In genomic region chr13:58991826-58992477, GRCh38 we compare ENCODE assay signal across 21 cellular contexts.
"Had no signal": no experiment of that assay in that cellular context is flagged by ENCODE, and none has a peak within 500 bp of the region (broad histone marks: within the 10 kb centered on the region; RNA-seq: fewer than 3 reads in every experiment).

No MANE protein-coding gene starts in this region.

- H3K4me3 Mint-ChIP-seq: activated T-cell treated with anti-CD3 and anti-CD28 coated beads, Interleukin-2, amount 50 U/mL, for 4 hours; central memory CD8-positive, alpha-beta T cell; effector memory CD8-positive, alpha-beta T cell; naive B cell; stimulated activated naive B cell treated with anti-CD40 and anti-IgM and Interleukin-4, amounts not matched to agents 10 μg/mL and 1 μg/mL and 100 μg/mL, for 72 hours had no signal

- H3K27me3 Mint-ChIP-seq: central memory CD8-positive, alpha-beta T cell; effector memory CD8-positive, alpha-beta T cell; naive B cell; stimulated activated naive B cell treated with anti-CD40 and anti-IgM and Interleukin-4, amounts not matched to agents 10 μg/mL and 1 μg/mL and 100 μg/mL, for 72 hours had no signal

- H3K4me3 ChIP-seq: body of pancreas, lung, right atrium auricular region, spleen had no signal

- H3K27ac ChIP-seq: body of pancreas, neutrophil, right atrium auricular region, spleen had no signal

- H3K27ac Mint-ChIP-seq: activated naive CD4-positive, alpha-beta T cell treated with anti-CD3 and anti-CD28 coated beads, Interleukin-2, amount 50 U/mL, for 72 hours; effector memory CD8-positive, alpha-beta T cell; naive B cell; stimulated activated naive B cell treated with anti-CD40 and anti-IgM and Interleukin-4, amounts not matched to agents 10 μg/mL and 1 μg/mL and 100 μg/mL, for 72 hours had no signal

- H3K36me3 Mint-ChIP-seq: activated naive CD4-positive, alpha-beta T cell treated with anti-CD3 and anti-CD28 coated beads, Interleukin-2, amount 50 U/mL, for 72 hours; naive B cell; stimulated activated naive B cell treated with anti-CD40 and anti-IgM and Interleukin-4, amounts not matched to agents 10 μg/mL and 1 μg/mL and 100 μg/mL, for 72 hours had no signal

- H3K36me3 ChIP-seq: neutrophil, right atrium auricular region, spleen had no signal

- ATAC-seq: activated naive CD4-positive, alpha-beta T cell treated with anti-CD3 and anti-CD28 coated beads, Interleukin-2, amount 50 U/mL, for 72 hours; activated T-cell treated with anti-CD3 and anti-CD28 coated beads, Interleukin-2, amount 50 U/mL, for 4 hours; body of pancreas; effector memory CD8-positive, alpha-beta T cell; left cardiac atrium; stimulated activated naive B cell treated with anti-CD40 and anti-IgM and Interleukin-4, amounts not matched to agents 10 μg/mL and 1 μg/mL and 100 μg/mL, for 72 hours had no signal

- H3K9me3 Mint-ChIP-seq: stimulated activated naive B cell treated with anti-CD40 and anti-IgM and Interleukin-4, amounts not matched to agents 10 μg/mL and 1 μg/mL and 100 μg/mL, for 72 hours had no signal

- DNase-seq: activated CD4-positive, alpha-beta T cell treated with anti-CD3 and anti-CD28 coated beads, Interleukin-2, amount 50 U/mL, for 4 hours; activated CD4-positive, CD25-positive, alpha-beta regulatory T cell; activated effector memory CD4-positive, alpha-beta T cell treated with anti-CD3 and anti-CD28 coated beads, Interleukin-2, amount 50 U/mL, for 16 hours; activated T-cell treated with anti-CD3 and anti-CD28 coated beads, Interleukin-2, amount 50 U/mL, for 4 hours; amniotic stem cell; body of pancreas; cortex of kidney; effector memory CD8-positive, alpha-beta T cell; hypothalamus; left cardiac atrium; naive B cell; spleen; stimulated activated CD4-positive, alpha-beta T cell treated with anti-CD3 and anti-CD28 coated beads, Interleukin-1b, Interleukin-23, amount 100 ng/mL, for 48 hours; stimulated activated naive B cell treated with anti-CD40 and anti-IgM and Interleukin-4, amounts not matched to agents 10 μg/mL and 1 μg/mL and 100 μg/mL, for 72 hours; substantia nigra; trophoblast cell had no signal

- H3K4me1 ChIP-seq: body of pancreas, right atrium auricular region, spleen had no signal

- H3K4me1 Mint-ChIP-seq: central memory CD8-positive, alpha-beta T cell; naive B cell; stimulated activated naive B cell treated with anti-CD40 and anti-IgM and Interleukin-4, amounts not matched to agents 10 μg/mL and 1 μg/mL and 100 μg/mL, for 72 hours had no signal

- H3K9me3 ChIP-seq: body of pancreas, neutrophil, right atrium auricular region, spleen had no signal

- H3K27me3 ChIP-seq: body of pancreas, neutrophil, right atrium auricular region, spleen had no signal
